ENCODE assay signal across 14 cellular contexts in the genomic region with DNA sequence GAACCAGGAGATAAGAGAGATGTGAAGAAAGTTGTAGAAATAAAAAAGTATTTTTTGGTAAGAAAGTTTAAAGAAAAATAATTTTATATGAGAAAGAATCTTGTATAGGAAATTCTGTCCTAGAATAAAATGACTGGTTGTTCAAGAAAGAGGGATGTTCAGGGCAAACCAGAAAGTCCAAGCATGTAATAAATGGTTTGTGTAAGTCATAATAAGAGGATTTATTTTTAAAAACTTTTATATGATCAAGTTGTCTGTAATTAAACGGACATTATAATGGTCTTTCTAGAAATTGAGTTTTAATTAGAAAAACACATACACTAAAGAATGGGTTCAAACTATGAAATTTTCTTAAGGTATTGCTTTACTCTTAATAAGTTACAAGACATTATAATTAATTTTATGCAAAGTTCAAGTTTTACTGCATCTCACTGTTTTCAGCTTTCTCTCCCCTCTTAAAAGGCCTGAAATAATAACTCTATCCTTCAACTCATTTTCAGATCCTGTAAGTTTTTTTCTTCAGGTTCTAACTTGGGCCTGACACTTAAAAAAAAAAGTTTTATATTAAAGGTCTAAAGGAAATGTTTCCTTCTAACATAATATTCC. TPM values are rescaled to one million over a fixed set of nuclear protein-coding genes. Genes with fewer than 3 reads are reported as not detected.
"Had no signal": no experiment of that assay in that cellular context is flagged by ENCODE, and none has a peak within 500 bp of the region (broad histone marks: within the 10 kb centered on the region; RNA-seq: fewer than 3 reads in every experiment).

No MANE protein-coding gene starts in this region.

- H3K27ac ChIP-seq: cardiac muscle cell, coronary artery, gastroesophageal sphincter, ovary, upper lobe of right lung had no signal

- H3K4me3 Mint-ChIP-seq: activated naive CD4-positive, alpha-beta T cell treated with anti-CD3 and anti-CD28 coated beads, Interleukin-2, amount 10 ng/mL, durations not matched to agents 7 days and 5 days; neural crest cell; stimulated activated naive CD8-positive, alpha-beta T cell treated with anti-CD3 and anti-CD28 coated beads, Interleukin-15, Interleukin-2, amounts not matched to agents 100 ng/mL and 50 ng/mL, for 24 hours had no signal

- H3K27me3 Mint-ChIP-seq: activated naive CD4-positive, alpha-beta T cell treated with anti-CD3 and anti-CD28 coated beads, Interleukin-2, amount 10 ng/mL, durations not matched to agents 7 days and 5 days had no signal

- H3K36me3 Mint-ChIP-seq: activated naive CD4-positive, alpha-beta T cell treated with anti-CD3 and anti-CD28 coated beads, Interleukin-2, amount 10 ng/mL, durations not matched to agents 7 days and 5 days had no signal

- ATAC-seq: activated CD4-positive, CD25-positive, alpha-beta regulatory T cell treated with anti-CD3 and anti-CD28 coated beads, Interleukin-2, amount 50 U/mL, for 24 hours; gastroesophageal sphincter; upper lobe of right lung had no signal

- H3K27me3 ChIP-seq: cardiac muscle cell, gastroesophageal sphincter, ovary, upper lobe of right lung had no signal

- H3K4me3 ChIP-seq: cardiac muscle cell, coronary artery, gastroesophageal sphincter, ovary, upper lobe of right lung had no signal

- H3K4me1 ChIP-seq: gastroesophageal sphincter, upper lobe of right lung had no signal

- DNase-seq: activated naive CD4-positive, alpha-beta T cell treated with anti-CD3 and anti-CD28 coated beads, Interleukin-2, amount 10 ng/mL, durations not matched to agents 7 days and 5 days; effector CD4-positive, alpha-beta T cell; kidney; ovary; stimulated activated CD4-positive, alpha-beta T cell treated with anti-CD3 and anti-CD28 coated beads, Interleukin-4, amount 100 ng/mL, for 1 hour; stimulated activated CD8-positive, alpha-beta memory T cell treated with anti-CD3 and anti-CD28 coated beads, Interleukin-4, amount 100 ng/mL, for 48 hours; upper lobe of right lung had no signal

- H3K27ac Mint-ChIP-seq: activated naive CD4-positive, alpha-beta T cell treated with anti-CD3 and anti-CD28 coated beads, Interleukin-2, amount 10 ng/mL, durations not matched to agents 7 days and 5 days; activated T-helper 2 cell treated with anti-CD3 and anti-CD28 coated beads, Interferon-gamma antibody, Interleukin-2, Interleukin-4, amounts not matched to agents 10 μg/mL and 5 μg/mL and 100 μg/mL, durations not matched to agents 14 hours and 24 hours and 36 hours; stimulated activated naive CD8-positive, alpha-beta T cell treated with anti-CD3 and anti-CD28 coated beads, Interleukin-15, Interleukin-2, amounts not matched to agents 100 ng/mL and 50 ng/mL, for 24 hours had no signal

- H3K4me1 Mint-ChIP-seq: activated naive CD4-positive, alpha-beta T cell treated with anti-CD3 and anti-CD28 coated beads, Interleukin-2, amount 10 ng/mL, durations not matched to agents 7 days and 5 days; neural crest cell had no signal

- H3K36me3 ChIP-seq: cardiac muscle cell, gastroesophageal sphincter, ovary, upper lobe of right lung had no signal

RNA-seq across cellular contexts. Expression of a gene that starts 59.5 kb away (rescaled TPM):
- total RNA-seq: activated T-helper 2 cell treated with anti-CD3 and anti-CD28 coated beads, Interferon-gamma antibody, Interleukin-2, Interleukin-4, amounts not matched to agents 10 μg/mL and 5 μg/mL and 100 μg/mL, durations not matched to agents 14 hours and 24 hours and 36 hours had no signal
